9 cellular contexts compared by ENCODE assay signal in genomic region chr2:106477647-106478046, GRCh38. TPM values are rescaled to one million over a fixed set of nuclear protein-coding genes. Genes with fewer than 3 reads are reported as not detected.
"Had no signal": no experiment of that assay in that cellular context is flagged by ENCODE, and none has a peak within 500 bp of the region (broad histone marks: within the 10 kb centered on the region; RNA-seq: fewer than 3 reads in every experiment).

No MANE protein-coding gene starts in this region.

RNA-seq across cellular contexts. Expression of gene RGPD3, which starts 9.4 kb away (rescaled TPM):
- total RNA-seq: MCF 10A, OCI-LY7, SJCRH30, SK-MEL-5 had no signal

RNA-seq across cellular contexts. Expression of gene CD8B2, which starts 9.5 kb away (rescaled TPM):
- total RNA-seq: LHCN-M2, MCF 10A, NCI-H460, OCI-LY7, PC-9, Right ventricle myocardium inferior, RPMI7951, SJCRH30, SK-MEL-5 had no signal
